In genomic region chr10:103915794-103916193, GRCh38 we compare ENCODE assay signal across 10 cellular contexts. TPM values are rescaled to one million over a fixed set of nuclear protein-coding genes. Genes with fewer than 3 reads are reported as not detected.
DNase-seq lines count a peak whose midpoint lies in the region; TF ChIP-seq lines count a peak whose summit lies in the region.
"Had no signal": no experiment of that assay in that cellular context is flagged by ENCODE, and none has a peak within 500 bp of the region (broad histone marks: within the 10 kb centered on the region; RNA-seq: fewer than 3 reads in every experiment).

No MANE protein-coding gene starts in this region.

- no peaks in the 10 kb centered on the region for H3K36me3 ChIP-seq in parathyroid adenoma (ENCODE audit: control insufficient read depth, insufficient read depth, low read length)

- no peak overlapping the region for H2AFZ ChIP-seq in parathyroid adenoma

- peak overlapping the region; percentile 95 for H3K4me2 ChIP-seq in parathyroid adenoma (ENCODE audit: low read length)

- H3K79me2 ChIP-seq in parathyroid adenoma: peaks cover 4% of the 10 kb centered on the region

- TF ChIP-seq CTCF in choroid plexus epithelial cell (conservative IDR thresholded peaks at IDR 0.05; ENCODE audit: low read depth, low read length): no peak
- no peak for TF ChIP-seq CTCF in parathyroid adenoma (IDR thresholded peaks at IDR 0.05)

- H3K4me1 ChIP-seq in parathyroid adenoma: peaks cover 8% of the 10 kb centered on the region

- H3K9ac ChIP-seq in parathyroid adenoma: no peak overlapping the region

- H3K4me3 ChIP-seq in GM08714 (ENCODE audit: low read length): peak overlapping the region; percentile 47; the same call in 1 of the 2 replicates
- H3K4me3 ChIP-seq in choroid plexus epithelial cell (ENCODE audit: low read depth, low read length): peak overlapping the region; percentile 66
- H3K4me3 ChIP-seq in parathyroid adenoma (ENCODE audit: low read depth, low read length): peak overlapping the region; percentile 71
- H3K4me3 ChIP-seq: SK-N-MC had no signal

- DNase-seq in M059J (ENCODE audit: low read depth) (peak; percentile 20), choroid plexus epithelial cell (ENCODE audit: low read depth) (peak; percentile 48), NCI-H2107 (lab: John Stamatoyannopoulos, UW) (no peak), globus pallidus (ENCODE audit: low spot score) (no peak), NCI-H2029 (lab: John Stamatoyannopoulos, UW) (no peak), NOMO-1 (lab: John Stamatoyannopoulos, UW; ENCODE audit: unreplicated experiment in 2 of 2) (no peak)
- DNase-seq: hypothalamus had no signal

- H3K27me3 ChIP-seq in parathyroid adenoma (ENCODE audit: control insufficient read depth, insufficient read depth, low read length): no peaks in the 10 kb centered on the region

- H3K27ac ChIP-seq in parathyroid adenoma: peak overlapping the region; percentile 98
- H3K27ac ChIP-seq: SK-N-MC had no signal

- no peaks in the 10 kb centered on the region for H3K9me3 ChIP-seq in parathyroid adenoma (ENCODE audit: control insufficient read depth, low read length)

RNA-seq across cellular contexts. Expression of gene STN1, which starts 2.2 kb away (rescaled TPM):
- total RNA-seq in M059J (2014; rRNA removed; shearing (Covaris generic)): 17.3 and 21.9 TPM in 2 replicates

RNA-seq across cellular contexts. Expression of gene SLK, which starts 51.1 kb away (rescaled TPM):
- 18.7 and 22.1 TPM in 2 replicates for total RNA-seq in M059J (2014; rRNA removed; shearing (Covaris generic))

Comparison
In these comparisons a context has a peak if more than half of its experiments do, and no peak if none do; other contexts are left out.
1. DNase-seq: peak in M059J (single experiment) and choroid plexus epithelial cell (single experiment); none in NCI-H2107 (single experiment), globus pallidus (single experiment), NCI-H2029 (single experiment) and NOMO-1 (0 of 2).
2. Peak in every context shown above with its lines, with median percentiles within 50 percentile points of each other: H3K4me3 ChIP-seq.